Comparison of ENCODE assay signal across 1 cellular context in genomic region chr18:77130229-77131099, GRCh38.
TF ChIP-seq lines count a peak whose summit lies in the region.

No MANE protein-coding gene starts in this region.

TF ChIP-seq in GM23338, 12 proteins besides CTCF, POLR2A, EP300 and RAD21 (continued from another document):
- TF ChIP-seq ETS1 (IDR thresholded peaks at IDR 0.05) = no peak
TF ChIP-seq in GM23338: peak in this region for 0.
